Comparison of ENCODE assay signal across 8 cellular contexts in the genomic region with DNA sequence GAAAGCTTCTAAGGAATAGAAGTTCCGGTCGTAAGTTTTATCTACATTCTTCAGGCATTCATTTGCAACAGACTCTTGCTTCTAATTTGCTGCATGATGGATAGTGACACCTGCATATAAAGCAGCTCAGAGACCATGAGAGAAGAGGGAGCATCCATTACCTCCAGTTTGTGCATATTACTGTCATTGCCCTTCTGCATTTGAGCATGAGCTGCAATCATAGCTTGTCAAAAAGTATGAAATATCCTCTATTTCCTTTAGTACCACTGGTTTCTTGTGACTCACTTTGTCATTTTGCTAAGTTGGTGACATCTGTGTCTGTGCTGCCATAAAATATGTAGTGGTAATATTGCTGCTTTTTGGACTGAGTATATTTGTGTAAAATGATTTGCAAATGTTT.
"Had no signal": no experiment of that assay in that cellular context is flagged by ENCODE, and none has a peak within 500 bp of the region (broad histone marks: within the 10 kb centered on the region; RNA-seq: fewer than 3 reads in every experiment).

No MANE protein-coding gene starts in this region.

- DNase-seq: GDM1, GF-D8 had no signal

- FAIRE-seq: G401.6, GM12878, GM12891, GM12892, GM18507, GM19239 had no signal

- ATAC-seq: GM12878 had no signal

- H3K4me3 ChIP-seq: GM12878 had no signal
